12 cellular contexts compared by ENCODE assay signal in the genomic region with DNA sequence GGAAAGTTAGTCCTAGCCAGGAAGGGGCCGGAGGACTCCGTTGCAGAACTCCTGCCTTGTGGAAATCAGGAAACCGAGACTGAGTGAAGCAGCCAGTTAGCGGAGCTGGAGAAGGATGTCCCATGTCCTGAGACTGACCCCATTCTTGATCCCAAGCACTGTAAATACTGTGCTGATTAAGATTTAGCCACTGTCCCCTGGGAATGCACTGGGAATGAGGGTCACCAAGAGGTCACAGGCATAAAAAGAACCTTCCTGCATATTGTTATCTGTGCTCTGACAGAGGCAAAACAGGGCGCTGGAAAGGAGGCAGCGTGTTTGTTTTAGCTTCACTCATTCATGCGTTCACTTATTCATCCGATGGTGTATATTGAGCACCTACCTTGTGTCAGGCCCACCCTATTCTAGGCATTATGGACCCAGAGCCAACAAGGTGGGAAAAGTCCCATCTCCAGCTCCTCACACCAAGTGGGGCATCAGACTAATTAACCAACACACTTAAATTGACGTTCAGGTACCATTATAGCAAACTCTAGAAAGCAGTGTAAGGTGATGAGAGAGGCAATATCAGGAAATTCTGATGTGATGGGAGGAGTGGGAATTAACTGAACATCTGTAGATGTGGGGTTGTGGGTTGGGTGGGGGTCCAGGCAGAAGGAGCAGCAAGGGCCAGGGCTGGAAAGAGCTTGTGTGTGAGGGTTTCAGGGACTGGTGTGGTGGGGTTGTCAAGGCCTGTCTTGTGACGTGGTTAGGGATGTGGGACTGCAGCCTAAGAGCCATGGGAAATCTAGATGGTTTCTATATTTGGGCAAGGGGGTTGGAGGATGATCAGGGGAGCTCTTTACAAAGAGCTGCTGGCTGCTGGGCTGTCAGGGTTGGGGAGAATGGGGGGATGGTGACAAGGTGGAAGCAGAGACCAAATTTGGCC. TPM values are rescaled to one million over a fixed set of nuclear protein-coding genes. Genes with fewer than 3 reads are reported as not detected.
A peak's percentile ranks its signal among the peaks of the same experiment; 100 is the strongest.
DNase-seq lines count a peak whose midpoint lies in the region; ATAC-seq, FAIRE-seq and TF ChIP-seq lines count a peak whose summit lies in the region.
"Had no signal": no experiment of that assay in that cellular context is flagged by ENCODE, and none has a peak within 500 bp of the region (broad histone marks: within the 10 kb centered on the region; RNA-seq: fewer than 3 reads in every experiment).

No MANE protein-coding gene starts in this region.

- no peaks in the 10 kb centered on the region for H3K9me3 Mint-ChIP-seq in GM23338
- no peaks in the 10 kb centered on the region for H3K9me3 Mint-ChIP-seq in activated CD4-positive, alpha-beta T cell treated with anti-CD3 and anti-CD28 coated beads, Interleukin-2, amount 10 ng/mL, durations not matched to agents 24 days and 14 days

- TF ChIP-seq CTCF in GM23338 (conservative IDR thresholded peaks at IDR 0.05; ENCODE audit: low read depth in 2 of 2) (no peak), cardiac fibroblast (IDR thresholded peaks at IDR 0.05; ENCODE audit: low read depth, low read length) (no peak)

- ATAC-seq in GM23338 = peak; percentile 38; the same call in 2 of the 3 replicates
- ATAC-seq: T-helper 17 cell had no signal

- H3K27me3 Mint-ChIP-seq in GM23338 (ENCODE audit: insufficient read depth, low read depth, poor library complexity) = no peaks in the 10 kb centered on the region
- H3K27me3 Mint-ChIP-seq in activated CD4-positive, alpha-beta T cell treated with anti-CD3 and anti-CD28 coated beads, Interleukin-2, amount 10 ng/mL, durations not matched to agents 24 days and 14 days = peaks cover 9% of the 10 kb centered on the region

- no peak overlapping the region for H3K4me2 ChIP-seq in GM23338

- no peaks in the 10 kb centered on the region for H4K20me1 ChIP-seq in GM23338 (replicated peaks; ENCODE audit: insufficient read depth)

- H2AFZ ChIP-seq in GM23338 = no peak overlapping the region

- H3F3A ChIP-seq in GM23338 (replicated peaks; ENCODE audit: low read depth) = no peaks in the 10 kb centered on the region

- H3K4me3 ChIP-seq in GM23338 (no peak overlapping the region), cardiac fibroblast (replicated peaks in 1 of 2; ENCODE audit: low read depth in 2 of 2, low read length in 2 of 2) (no peak overlapping the region)
- H3K4me3 ChIP-seq: coronary artery had no signal

- peak; percentile 25 for DNase-seq in GM23338 (ENCODE audit: low spot score)
- DNase-seq in cardiac fibroblast (ENCODE audit: low read depth in 2 of 2) = peak; percentile 52 to 72
- DNase-seq in iPS-NIHi11 (ENCODE audit: low spot score) = peak; percentile 51
- peak; percentile 57 for DNase-seq in renal cortical epithelial cell (ENCODE audit: low read depth)
- DNase-seq in activated CD4-positive, alpha-beta T cell treated with anti-CD3 and anti-CD28 coated beads, Interleukin-2, amount 10 ng/mL, durations not matched to agents 24 days and 14 days = no peak
- no peak for DNase-seq in GM12891 (ENCODE audit: insufficient read length, low spot score)
- DNase-seq in effector CD8-positive, alpha-beta T cell (lab: John Stamatoyannopoulos, UW) = no peak
- DNase-seq in NCI-H748 (lab: John Stamatoyannopoulos, UW; ENCODE audit: unreplicated experiment) = no peak
- DNase-seq: CD4-positive, CD25-positive, alpha-beta regulatory T cell; NCI-H187 treated with DMSO at 0.1 percent for 48 hours; T-helper 17 cell had no signal

- no peaks in the 10 kb centered on the region for H3K4me1 ChIP-seq in GM23338 (ENCODE audit: insufficient read depth)

- H3K36me3 Mint-ChIP-seq in GM23338 (ENCODE audit: low read depth) = no peaks in the 10 kb centered on the region
- no peaks in the 10 kb centered on the region for H3K36me3 Mint-ChIP-seq in activated CD4-positive, alpha-beta T cell treated with anti-CD3 and anti-CD28 coated beads, Interleukin-2, amount 10 ng/mL, durations not matched to agents 24 days and 14 days (ENCODE audit: low read depth)

- FAIRE-seq in GM12891 (lab: Jason Lieb, UNC) = no peak

- H3K4me1 Mint-ChIP-seq in GM23338 = peaks cover 5% of the 10 kb centered on the region
- peaks cover 20% of the 10 kb centered on the region for H3K4me1 Mint-ChIP-seq in activated CD4-positive, alpha-beta T cell treated with anti-CD3 and anti-CD28 coated beads, Interleukin-2, amount 10 ng/mL, durations not matched to agents 24 days and 14 days

- TF ChIP-seq POLR2A in GM12891 (IDR thresholded peaks at IDR 0.05; ENCODE audit: low read depth, low read length) = no peak

- H3K9me2 ChIP-seq in GM23338 (ENCODE audit: insufficient read depth) = no peaks in the 10 kb centered on the region

- H3K27ac ChIP-seq in GM23338 (ENCODE audit: low read depth) = no peak overlapping the region

- H3K4me3 Mint-ChIP-seq in GM23338 = no peak overlapping the region
- H3K4me3 Mint-ChIP-seq in activated CD4-positive, alpha-beta T cell treated with anti-CD3 and anti-CD28 coated beads, Interleukin-2, amount 10 ng/mL, durations not matched to agents 24 days and 14 days = no peak overlapping the region
- H3K4me3 Mint-ChIP-seq: CD4-positive, CD25-positive, alpha-beta regulatory T cell; T-helper 17 cell had no signal

- intact Hi-C loops in activated CD4-positive, alpha-beta T cell treated with anti-CD3 and anti-CD28 coated beads, Interleukin-2, amount 10 ng/mL, durations not matched to agents 24 days and 14 days (cut with micrococcal nuclease) = no loop called here

- no peaks in the 10 kb centered on the region for H3K36me3 ChIP-seq in GM23338 (ENCODE audit: insufficient read depth)

- H3K27me3 ChIP-seq in GM23338 (ENCODE audit: insufficient read depth) = no peaks in the 10 kb centered on the region

- no peaks in the 10 kb centered on the region for H3K79me2 ChIP-seq in GM23338 (replicated peaks; ENCODE audit: insufficient read depth)

- no peak overlapping the region for H3K27ac Mint-ChIP-seq in GM23338
- no peak overlapping the region for H3K27ac Mint-ChIP-seq in activated CD4-positive, alpha-beta T cell treated with anti-CD3 and anti-CD28 coated beads, Interleukin-2, amount 10 ng/mL, durations not matched to agents 24 days and 14 days
- H3K27ac Mint-ChIP-seq: T-helper 17 cell had no signal

TF ChIP-seq in GM23338, 12 proteins besides CTCF, POLR2A, EP300 and RAD21:
- TF ChIP-seq, protein P1, sequence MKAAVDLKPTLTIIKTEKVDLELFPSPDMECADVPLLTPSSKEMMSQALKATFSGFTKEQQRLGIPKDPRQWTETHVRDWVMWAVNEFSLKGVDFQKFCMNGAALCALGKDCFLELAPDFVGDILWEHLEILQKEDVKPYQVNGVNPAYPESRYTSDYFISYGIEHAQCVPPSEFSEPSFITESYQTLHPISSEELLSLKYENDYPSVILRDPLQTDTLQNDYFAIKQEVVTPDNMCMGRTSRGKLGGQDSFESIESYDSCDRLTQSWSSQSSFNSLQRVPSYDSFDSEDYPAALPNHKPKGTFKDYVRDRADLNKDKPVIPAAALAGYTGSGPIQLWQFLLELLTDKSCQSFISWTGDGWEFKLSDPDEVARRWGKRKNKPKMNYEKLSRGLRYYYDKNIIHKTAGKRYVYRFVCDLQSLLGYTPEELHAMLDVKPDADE (IDR thresholded peaks at IDR 0.05) = no peak
- no peak for TF ChIP-seq EZH2phosphoT487 (IDR thresholded peaks at IDR 0.05; ENCODE audit: unreplicated experiment)
- no peak for TF ChIP-seq STAT1 (IDR thresholded peaks at IDR 0.05; ENCODE audit: unreplicated experiment)
TF ChIP-seq in GM23338: peak in this region for 0.

TF ChIP-seq in GM12891, 5 proteins besides CTCF, POLR2A, EP300 and RAD21:
- no peak for TF ChIP-seq POLR2AphosphoS5 (IDR thresholded peaks at IDR 0.05; ENCODE audit: low read depth, low read length)
- no peak for TF ChIP-seq PAX5 (IDR thresholded peaks at IDR 0.05; ENCODE audit: insufficient read depth, low read length, severe bottlenecking)
- no peak for TF ChIP-seq SPI1 (IDR thresholded peaks at IDR 0.05; ENCODE audit: low read depth, low read length)
- no peak for TF ChIP-seq POU2F2 (IDR thresholded peaks at IDR 0.05; ENCODE audit: low read depth, low read length)
- no peak for TF ChIP-seq TAF1 (IDR thresholded peaks at IDR 0.05; ENCODE audit: low read depth, low read length)

RNA-seq across cellular contexts. Expression of a gene that starts 10.6 kb away (rescaled TPM):
- 0.21 TPM in 1 of 2 replicates, not detected in the other for total RNA-seq in GM23338 (2014; rRNA removed; shearing (Covaris generic))
- polyA plus RNA-seq in GM23338 (2016; fragmentation: Nextera tagmentation; extraction: Ambion mirVana) = 0.17 and 0.40 TPM in 2 replicates
- total RNA-seq in renal cortical epithelial cell = 30.4 and 37.8 TPM in 2 replicates
- 1.6 and 2.4 TPM in 2 replicates for total RNA-seq in activated CD4-positive, alpha-beta T cell treated with anti-CD3 and anti-CD28 coated beads, Interleukin-2, amount 10 ng/mL, durations not matched to agents 24 days and 14 days
- 0.56 TPM for polyA plus RNA-seq in GM12891 (2012; ENCODE audit: low read depth, missing spikeins)

Comparison
In these comparisons a context has a peak if more than half of its experiments do, and no peak if none do; other contexts are left out.
1. DNase-seq: peak in GM23338 (single experiment), cardiac fibroblast (2 of 2), iPS-NIHi11 (single experiment) and renal cortical epithelial cell (single experiment); none in activated CD4-positive, alpha-beta T cell treated with anti-CD3 and anti-CD28 coated beads, Interleukin-2, amount 10 ng/mL, durations not matched to agents 24 days and 14 days (single experiment), GM12891 (single experiment), effector CD8-positive, alpha-beta T cell (single experiment) and NCI-H748 (single experiment).